10 cellular contexts compared by ENCODE assay signal in genomic region chr11:4826425-4826824, GRCh38. TPM values are rescaled to one million over a fixed set of nuclear protein-coding genes. Genes with fewer than 3 reads are reported as not detected.
DNase-seq lines count a peak whose midpoint lies in the region; ATAC-seq and TF ChIP-seq lines count a peak whose summit lies in the region.
"Had no signal": no experiment of that assay in that cellular context is flagged by ENCODE, and none has a peak within 500 bp of the region (broad histone marks: within the 10 kb centered on the region; RNA-seq: fewer than 3 reads in every experiment).

No MANE protein-coding gene starts in this region.

- H3K4me1 ChIP-seq in endodermal cell (ENCODE audit: control insufficient read depth, insufficient read depth, low read length) (no peaks in the 10 kb centered on the region), upper lobe of right lung (no peaks in the 10 kb centered on the region)

- no peaks in the 10 kb centered on the region for H3K9me2 ChIP-seq in neural cell (ENCODE audit: insufficient read depth, low read length)

- H4K20me1 ChIP-seq in neural cell (ENCODE audit: insufficient read depth): no peaks in the 10 kb centered on the region

- H3K9ac ChIP-seq in endodermal cell (ENCODE audit: extremely low read depth, low read length, poor library complexity, severe bottlenecking) (no peak overlapping the region), neural cell (ENCODE audit: low read length) (no peak overlapping the region)

- H3K27ac Mint-ChIP-seq in endodermal cell: no peak overlapping the region
- H3K27ac Mint-ChIP-seq in stimulated activated naive CD8-positive, alpha-beta T cell treated with anti-CD3 and anti-CD28 coated beads, Interleukin-15, amount 100 ng/mL, for 72 hours: no peak overlapping the region

- H3K27me3 Mint-ChIP-seq in endodermal cell (ENCODE audit: insufficient read depth): no peaks in the 10 kb centered on the region
- peaks cover 17% of the 10 kb centered on the region for H3K27me3 Mint-ChIP-seq in stimulated activated naive CD8-positive, alpha-beta T cell treated with anti-CD3 and anti-CD28 coated beads, Interleukin-15, amount 100 ng/mL, for 72 hours

- no peak for ATAC-seq in stimulated activated naive CD8-positive, alpha-beta T cell treated with anti-CD3 and anti-CD28 coated beads, Interleukin-15, amount 100 ng/mL, for 72 hours
- ATAC-seq in upper lobe of right lung: no peak
- no peak for ATAC-seq in HG03196 (IDR thresholded peaks at IDR 0.05; ENCODE audit: unreplicated experiment)

- H3K9me3 ChIP-seq in endodermal cell (ENCODE audit: control insufficient read depth, low read length) (no peaks in the 10 kb centered on the region), neural cell (ENCODE audit: low read length) (no peaks in the 10 kb centered on the region), upper lobe of right lung (no peaks in the 10 kb centered on the region)

- no peaks in the 10 kb centered on the region for H3K27me3 ChIP-seq in endodermal cell (ENCODE audit: control insufficient read depth, insufficient read depth, low read length, poor library complexity, severe bottlenecking)
- no peaks in the 10 kb centered on the region for H3K27me3 ChIP-seq in neural cell (ENCODE audit: insufficient read depth, low read depth, low read length)
- no peaks in the 10 kb centered on the region for H3K27me3 ChIP-seq in upper lobe of right lung

- no peaks in the 10 kb centered on the region for H3K4me1 Mint-ChIP-seq in endodermal cell
- H3K4me1 Mint-ChIP-seq in stimulated activated naive CD8-positive, alpha-beta T cell treated with anti-CD3 and anti-CD28 coated beads, Interleukin-15, amount 100 ng/mL, for 72 hours: no peaks in the 10 kb centered on the region

- H3K4me3 ChIP-seq in NB4 (ENCODE audit: low read depth, low read length) (no peak overlapping the region), endodermal cell (ENCODE audit: low read length) (no peak overlapping the region), neural cell (ENCODE audit: low read length) (no peak overlapping the region), upper lobe of right lung (no peak overlapping the region)

- no peak for TF ChIP-seq POLR2A in NB4 (IDR thresholded peaks at IDR 0.05; ENCODE audit: extremely low read depth, insufficient read length)

- H3K4me3 Mint-ChIP-seq in endodermal cell: no peak overlapping the region
- H3K4me3 Mint-ChIP-seq in stimulated activated naive CD8-positive, alpha-beta T cell treated with anti-CD3 and anti-CD28 coated beads, Interleukin-15, amount 100 ng/mL, for 72 hours: no peak overlapping the region

- no peak for TF ChIP-seq CTCF in NB4 (IDR thresholded peaks at IDR 0.05; ENCODE audit: low read depth, low read length)
- TF ChIP-seq CTCF in endodermal cell (conservative IDR thresholded peaks at IDR 0.05): peak; percentile 80
- TF ChIP-seq CTCF in neural cell (IDR thresholded peaks at IDR 0.05; ENCODE audit: poor library complexity, severe bottlenecking): peak; percentile 47
- no peak for TF ChIP-seq CTCF in upper lobe of right lung (IDR thresholded peaks at IDR 0.05)

- TF ChIP-seq EP300 in neural cell (conservative IDR thresholded peaks at IDR 0.05; ENCODE audit: poor library complexity, severe bottlenecking): no peak

- DNase-seq in ELR (ENCODE audit: low read depth): peak; percentile 2
- peak; percentile 11 for DNase-seq in NB4 (ENCODE audit: low read depth)
- no peak for DNase-seq in endodermal cell
- no peak for DNase-seq in stimulated activated naive CD8-positive, alpha-beta T cell treated with anti-CD3 and anti-CD28 coated beads, Interleukin-15, amount 100 ng/mL, for 72 hours
- DNase-seq in upper lobe of right lung: no peak
- DNase-seq in stimulated activated CD4-positive, alpha-beta T cell treated with anti-CD3 and anti-CD28 coated beads, Interleukin-12 subunit alpha, Interleukin-12 subunit beta, amount 100 ng/mL, for 4 hours: no peak
- DNase-seq: activated naive CD4-positive, alpha-beta T cell; NCI-H446 had no signal

- TF ChIP-seq RAD21 in neural cell (conservative IDR thresholded peaks at IDR 0.05): peak; percentile 43

- H2AFZ ChIP-seq in neural cell (ENCODE audit: low read depth, low read length): no peak overlapping the region

- H3K79me2 ChIP-seq in neural cell (replicated peaks; ENCODE audit: insufficient read depth, low read length): no peaks in the 10 kb centered on the region

- no peak overlapping the region for H3K4me2 ChIP-seq in neural cell (ENCODE audit: low read length)

- H3K27ac ChIP-seq in endodermal cell (ENCODE audit: low read depth, low read length) (no peak overlapping the region), neural cell (ENCODE audit: low read length) (no peak overlapping the region), upper lobe of right lung (no peak overlapping the region)

- no peaks in the 10 kb centered on the region for H3K9me3 Mint-ChIP-seq in endodermal cell
- H3K9me3 Mint-ChIP-seq in stimulated activated naive CD8-positive, alpha-beta T cell treated with anti-CD3 and anti-CD28 coated beads, Interleukin-15, amount 100 ng/mL, for 72 hours: no peaks in the 10 kb centered on the region

- intact Hi-C loops in upper lobe of right lung (cut with DNase I): no loop called here

- H3F3A ChIP-seq in neural cell (ENCODE audit: insufficient read depth, low read length, poor library complexity, severe bottlenecking): no peaks in the 10 kb centered on the region

- H3K36me3 ChIP-seq in endodermal cell (ENCODE audit: control insufficient read depth, insufficient read depth, low read length): no peaks in the 10 kb centered on the region
- H3K36me3 ChIP-seq in neural cell (ENCODE audit: insufficient read depth, low read length): no peaks in the 10 kb centered on the region
- no peaks in the 10 kb centered on the region for H3K36me3 ChIP-seq in upper lobe of right lung

- H3K36me3 Mint-ChIP-seq in endodermal cell (ENCODE audit: low read depth): no peaks in the 10 kb centered on the region

TF ChIP-seq in neural cell, 6 proteins besides CTCF, POLR2A, EP300 and RAD21:
- TF ChIP-seq REST (IDR thresholded peaks at IDR 0.05; ENCODE audit: borderline replicate concordance): no peak
- TF ChIP-seq TAF1 (IDR thresholded peaks at IDR 0.05; ENCODE audit: low read depth): no peak
- no peak for TF ChIP-seq SMC3 (conservative IDR thresholded peaks at IDR 0.05; ENCODE audit: poor library complexity)
- TF ChIP-seq MXI1 (conservative IDR thresholded peaks at IDR 0.05; ENCODE audit: poor library complexity, severe bottlenecking): no peak
- no peak for TF ChIP-seq POLR2AphosphoS5 (IDR thresholded peaks at IDR 0.05)
- no peak for TF ChIP-seq EZH2 (IDR thresholded peaks at IDR 0.05; ENCODE audit: borderline replicate concordance, insufficient read depth, low read length, poor library complexity, severe bottlenecking)

RNA-seq across cellular contexts. Expression of gene OR51F2, which starts 5.3 kb away (rescaled TPM):
- total RNA-seq in endodermal cell (not detected), upper lobe of right lung (not detected)
- not detected for polyA plus RNA-seq in endodermal cell (2013, experiment 1 of 2)
- polyA plus RNA-seq in endodermal cell (2013, experiment 2 of 2): not detected
- polyA plus RNA-seq in neural cell: not detected in 2 replicates
- polyA minus RNA-seq in neural cell: not detected in 2 replicates

RNA-seq across cellular contexts. Expression of gene OR52R1, which starts 22.2 kb away (rescaled TPM):
- total RNA-seq in endodermal cell (not detected), upper lobe of right lung (not detected)
- polyA plus RNA-seq in endodermal cell (2013, experiment 1 of 2): not detected
- not detected for polyA plus RNA-seq in endodermal cell (2013, experiment 2 of 2)
- not detected in 2 replicates for polyA plus RNA-seq in neural cell
- polyA minus RNA-seq in neural cell: not detected in 2 replicates

RNA-seq across cellular contexts. Expression of gene OR51S1, which starts 22.6 kb away (rescaled TPM):
- total RNA-seq in endodermal cell (not detected), upper lobe of right lung (not detected)
- not detected for polyA plus RNA-seq in endodermal cell (2013, experiment 1 of 2)
- not detected for polyA plus RNA-seq in endodermal cell (2013, experiment 2 of 2)
- not detected in 2 replicates for polyA plus RNA-seq in neural cell
- polyA minus RNA-seq in neural cell: not detected in 2 replicates

RNA-seq across cellular contexts. Expression of gene OR51T1, which starts 55.3 kb away (rescaled TPM):
- total RNA-seq in endodermal cell: not detected
- polyA plus RNA-seq in endodermal cell (2013, experiment 1 of 2): not detected
- not detected for polyA plus RNA-seq in endodermal cell (2013, experiment 2 of 2)
- not detected in 2 replicates for polyA plus RNA-seq in neural cell
- polyA minus RNA-seq in neural cell: not detected in 2 replicates
- not detected for total RNA-seq in upper lobe of right lung

RNA-seq across cellular contexts. Expression of gene OR51F1, which starts 56.7 kb away (rescaled TPM):
- total RNA-seq in endodermal cell (not detected), upper lobe of right lung (not detected)
- polyA plus RNA-seq in endodermal cell (2013, experiment 1 of 2): not detected
- not detected for polyA plus RNA-seq in endodermal cell (2013, experiment 2 of 2)
- polyA plus RNA-seq in neural cell: not detected in 2 replicates
- not detected in 2 replicates for polyA minus RNA-seq in neural cell

Comparison
In these comparisons a context has a peak if more than half of its experiments do, and no peak if none do; other contexts are left out.
1. DNase-seq: peak in ELR (single experiment) and NB4 (single experiment); none in endodermal cell (single experiment), stimulated activated naive CD8-positive, alpha-beta T cell treated with anti-CD3 and anti-CD28 coated beads, Interleukin-15, amount 100 ng/mL, for 72 hours (0 of 2), upper lobe of right lung (single experiment) and stimulated activated CD4-positive, alpha-beta T cell treated with anti-CD3 and anti-CD28 coated beads, Interleukin-12 subunit alpha, Interleukin-12 subunit beta, amount 100 ng/mL, for 4 hours (single experiment).
2. CTCF ChIP-seq: peak in endodermal cell (single experiment) and neural cell (single experiment); none in NB4 (single experiment) and upper lobe of right lung (single experiment).